Comparison of ENCODE assay signal across 10 cellular contexts in the genomic region with DNA sequence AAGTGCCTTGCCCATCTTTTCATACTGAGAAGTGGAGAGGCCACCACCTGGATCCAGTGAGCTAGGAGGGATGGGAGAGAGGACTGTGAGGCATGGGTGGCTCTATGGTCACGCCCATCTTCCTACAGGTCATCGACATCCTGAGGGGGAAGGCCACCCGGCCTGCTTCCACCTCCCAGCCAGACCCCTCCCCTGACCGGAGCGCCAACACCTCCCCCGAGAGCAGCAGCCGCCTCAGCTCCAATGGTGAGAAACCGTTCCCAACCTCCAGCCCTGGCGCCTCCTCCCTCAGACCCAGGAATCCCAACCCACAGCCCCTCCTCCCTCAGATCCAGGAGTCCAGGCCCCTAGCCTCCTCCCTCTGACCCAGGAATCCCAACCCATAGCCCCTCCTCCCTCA. TPM values are rescaled to one million over a fixed set of nuclear protein-coding genes. Genes with fewer than 3 reads are reported as not detected.
DNase-seq lines count a peak whose midpoint lies in the region; ATAC-seq and TF ChIP-seq lines count a peak whose summit lies in the region.
"Had no signal": no experiment of that assay in that cellular context is flagged by ENCODE, and none has a peak within 500 bp of the region (broad histone marks: within the 10 kb centered on the region; RNA-seq: fewer than 3 reads in every experiment).

No MANE protein-coding gene starts in this region.

- H2AK5ac ChIP-seq in mesenchymal stem cell (ENCODE audit: low read length, severe bottlenecking), result no peak overlapping the region

- H3K9me3 ChIP-seq in mesenchymal stem cell (ENCODE audit: control insufficient read depth, low read length) (no peaks in the 10 kb centered on the region), thymus (ENCODE audit: control insufficient read depth) (no peaks in the 10 kb centered on the region)
- H3K9me3 ChIP-seq: SJSA1 had no signal

- H3K36me3 ChIP-seq in mesenchymal stem cell (ENCODE audit: control insufficient read depth in 1 of 2, insufficient read depth in 2 of 2, low read depth in 1 of 2, low read length in 2 of 2) (peaks cover 34 to 51% of the 10 kb centered on the region in 2 experiments), thymus (ENCODE audit: control insufficient read depth, insufficient read depth) (peaks cover 3% of the 10 kb centered on the region)

- H2BK120ac ChIP-seq in mesenchymal stem cell (ENCODE audit: low read depth, low read length), result peak overlapping the region; percentile 44

- H2AFZ ChIP-seq in mesenchymal stem cell (ENCODE audit: low read depth, low read length), result no peak overlapping the region

- H3K4me1 ChIP-seq in mesenchymal stem cell (ENCODE audit: control insufficient read depth, insufficient read depth, low read depth, low read length), result peaks cover 50% of the 10 kb centered on the region
- peaks cover 11% of the 10 kb centered on the region for H3K4me1 ChIP-seq in thymus (ENCODE audit: control insufficient read depth, insufficient read depth, low read length)

- peaks cover 62% of the 10 kb centered on the region for H3K4me1 Mint-ChIP-seq in activated CD4-positive, alpha-beta T cell treated with anti-CD3 and anti-CD28 coated beads, Interleukin-2, amount 10 ng/mL, durations not matched to agents 7 days and 5 days

- peak overlapping the region; percentile 79 for H3K4me2 ChIP-seq in mesenchymal stem cell (ENCODE audit: low read length, poor library complexity, severe bottlenecking)

- POLR2A ChIA-PET in activated CD4-positive, alpha-beta T cell treated with anti-CD3 and anti-CD28 coated beads, Interleukin-2, amount 10 ng/mL, durations not matched to agents 7 days and 5 days (lab: Charles Lee), result no interaction called here

- H3K4ac ChIP-seq in mesenchymal stem cell (ENCODE audit: low read depth in 1 of 2, low read length in 2 of 2), result peak overlapping the region; percentile 29 to 69

- H4K91ac ChIP-seq in mesenchymal stem cell (ENCODE audit: low read length), result no peak overlapping the region

- H3K4me3 Mint-ChIP-seq in activated CD4-positive, alpha-beta T cell treated with anti-CD3 and anti-CD28 coated beads, Interleukin-2, amount 10 ng/mL, durations not matched to agents 7 days and 5 days, result no peak overlapping the region
- H3K4me3 Mint-ChIP-seq: activated naive CD4-positive, alpha-beta T cell treated with anti-CD3 and anti-CD28 coated beads, Interleukin-2, amount 10 ng/mL, durations not matched to agents 7 days and 5 days had no signal

- peaks cover 50% of the 10 kb centered on the region for H3K36me3 Mint-ChIP-seq in activated CD4-positive, alpha-beta T cell treated with anti-CD3 and anti-CD28 coated beads, Interleukin-2, amount 10 ng/mL, durations not matched to agents 7 days and 5 days (ENCODE audit: low read depth)

- H3K9me3 Mint-ChIP-seq in activated CD4-positive, alpha-beta T cell treated with anti-CD3 and anti-CD28 coated beads, Interleukin-2, amount 10 ng/mL, durations not matched to agents 7 days and 5 days, result no peaks in the 10 kb centered on the region
- H3K9me3 Mint-ChIP-seq: activated naive CD4-positive, alpha-beta T cell treated with anti-CD3 and anti-CD28 coated beads, Interleukin-2, amount 10 ng/mL, durations not matched to agents 7 days and 5 days had no signal

- H3K4me3 ChIP-seq in choroid plexus epithelial cell (ENCODE audit: low read depth, low read length), result peak overlapping the region; percentile 58
- peak overlapping the region; percentile 20 to 72 for H3K4me3 ChIP-seq in mesenchymal stem cell (ENCODE audit: insufficient read depth in 1 of 2, low read depth in 1 of 2, low read length in 2 of 2)
- no peak overlapping the region for H3K4me3 ChIP-seq in thymus (ENCODE audit: low read length)
- H3K4me3 ChIP-seq: SJSA1 had no signal

- peak overlapping the region; percentile 61 to 88 for H2BK12ac ChIP-seq in mesenchymal stem cell (ENCODE audit: low read length in 2 of 2)

- TF ChIP-seq CTCF in choroid plexus epithelial cell (conservative IDR thresholded peaks at IDR 0.05; ENCODE audit: low read depth, low read length), result no peak

- H2BK15ac ChIP-seq in mesenchymal stem cell (ENCODE audit: low read depth, poor library complexity, severe bottlenecking), result peak overlapping the region; percentile 34

- ATAC-seq in esophagus mucosa, result no peak

- H3K9ac ChIP-seq in mesenchymal stem cell (ENCODE audit: low read length), result peak overlapping the region; percentile 75

- peak overlapping the region; percentile 64 for H4K8ac ChIP-seq in mesenchymal stem cell (ENCODE audit: low read length)

- 24% methylated on average over 9 of the region's 9 CpGs for WGBS in mesenchymal stem cell
- 97% methylated on average over 9 of the region's 9 CpGs for WGBS in thymus

- CTCF ChIA-PET in activated CD4-positive, alpha-beta T cell treated with anti-CD3 and anti-CD28 coated beads, Interleukin-2, amount 10 ng/mL, durations not matched to agents 7 days and 5 days (lab: Charles Lee), result interaction anchor here (2.2 kb wide), 1 partner anchor 12 kb away, joined by 8 read pairs; no protein-coding TSS in a partner anchor

- H3K27me3 ChIP-seq in mesenchymal stem cell (ENCODE audit: control insufficient read depth in 1 of 2, insufficient read depth in 1 of 2, low read length in 2 of 2) (no peaks in the 10 kb centered on the region), thymus (ENCODE audit: control insufficient read depth, insufficient read depth) (no peaks in the 10 kb centered on the region)
- H3K27me3 ChIP-seq: SJSA1 had no signal

- peak overlapping the region; percentile 74 to 98 for H3K18ac ChIP-seq in mesenchymal stem cell (ENCODE audit: low read depth in 1 of 2, low read length in 2 of 2)

- H3K23ac ChIP-seq in mesenchymal stem cell (ENCODE audit: low read length in 2 of 2), result no peak overlapping the region

- no peak overlapping the region for H2BK5ac ChIP-seq in mesenchymal stem cell (ENCODE audit: low read depth, low read length, poor library complexity, severe bottlenecking)

- H3K27ac ChIP-seq in mesenchymal stem cell (ENCODE audit: low read length, poor library complexity, severe bottlenecking), result no peak overlapping the region
- H3K27ac ChIP-seq in thymus (ENCODE audit: low read depth), result peak overlapping the region; percentile 20
- H3K27ac ChIP-seq: SJSA1 had no signal

- peak overlapping the region in 1 of 2 experiments; percentile 37 for H3K14ac ChIP-seq in mesenchymal stem cell (ENCODE audit: low read length in 2 of 2)

- no peak for DNase-seq in activated CD4-positive, alpha-beta T cell treated with anti-CD3 and anti-CD28 coated beads, Interleukin-2, amount 10 ng/mL, durations not matched to agents 7 days and 5 days
- DNase-seq in activated CD4-positive, alpha-beta T cell treated with anti-CD3 and anti-CD28 coated beads for 48 hours, result no peak
- DNase-seq in choroid plexus epithelial cell (ENCODE audit: low read depth), result no peak
- peak; percentile 51 for DNase-seq in mesenchymal stem cell
- no peak for DNase-seq in NCI-H146 treated with DMSO at 0.1 percent for 48 hours (lab: John Stamatoyannopoulos, UW; ENCODE audit: unreplicated experiment)
- DNase-seq in SW 1271 (lab: John Stamatoyannopoulos, UW), result no peak
- DNase-seq: activated naive CD4-positive, alpha-beta T cell treated with anti-CD3 and anti-CD28 coated beads, Interleukin-2, amount 10 ng/mL, durations not matched to agents 7 days and 5 days had no signal

- no peaks in the 10 kb centered on the region for H3K27me3 Mint-ChIP-seq in activated CD4-positive, alpha-beta T cell treated with anti-CD3 and anti-CD28 coated beads, Interleukin-2, amount 10 ng/mL, durations not matched to agents 7 days and 5 days
- H3K27me3 Mint-ChIP-seq: activated naive CD4-positive, alpha-beta T cell treated with anti-CD3 and anti-CD28 coated beads, Interleukin-2, amount 10 ng/mL, durations not matched to agents 7 days and 5 days had no signal

- peak overlapping the region; percentile 81 for H3K27ac Mint-ChIP-seq in activated CD4-positive, alpha-beta T cell treated with anti-CD3 and anti-CD28 coated beads, Interleukin-2, amount 10 ng/mL, durations not matched to agents 7 days and 5 days
- H3K27ac Mint-ChIP-seq: activated naive CD4-positive, alpha-beta T cell treated with anti-CD3 and anti-CD28 coated beads, Interleukin-2, amount 10 ng/mL, durations not matched to agents 7 days and 5 days had no signal

- peaks cover 2% of the 10 kb centered on the region for H3K79me1 ChIP-seq in mesenchymal stem cell (replicated peaks; ENCODE audit: low read length, poor library complexity, severe bottlenecking)

RNA-seq across cellular contexts. Expression of a gene that starts 10.1 kb away (rescaled TPM):
- total RNA-seq in activated CD4-positive, alpha-beta T cell treated with anti-CD3 and anti-CD28 coated beads, Interleukin-2, amount 10 ng/mL, durations not matched to agents 7 days and 5 days, result 10 to 100 TPM; 38.7 to 40.2 TPM
- polyA plus RNA-seq in mesenchymal stem cell (2013, experiment 1 of 2), result 48.8 TPM
- polyA plus RNA-seq in mesenchymal stem cell (2013, experiment 2 of 2), result 47.7 TPM
- polyA plus RNA-seq in thymus, result 62.9 TPM
- total RNA-seq in esophagus mucosa, result 67.6 TPM

RNA-seq across cellular contexts. Expression of a gene that starts 19.1 kb away (rescaled TPM):
- not detected for total RNA-seq in activated CD4-positive, alpha-beta T cell treated with anti-CD3 and anti-CD28 coated beads, Interleukin-2, amount 10 ng/mL, durations not matched to agents 7 days and 5 days
- polyA plus RNA-seq in mesenchymal stem cell (2013, experiment 1 of 2), result not detected
- polyA plus RNA-seq in mesenchymal stem cell (2013, experiment 2 of 2), result not detected
- polyA plus RNA-seq in thymus, result 2.0 TPM
- 36.2 TPM for total RNA-seq in esophagus mucosa
- total RNA-seq: SJSA1 had no signal

RNA-seq across cellular contexts. Expression of a gene that starts 50.3 kb away (rescaled TPM):
- total RNA-seq in activated CD4-positive, alpha-beta T cell treated with anti-CD3 and anti-CD28 coated beads, Interleukin-2, amount 10 ng/mL, durations not matched to agents 7 days and 5 days, result not detected
- polyA plus RNA-seq in mesenchymal stem cell (2013, experiment 1 of 2), result 19.9 TPM
- polyA plus RNA-seq in mesenchymal stem cell (2013, experiment 2 of 2), result 20.0 TPM
- 48.7 TPM for polyA plus RNA-seq in thymus
- 13.3 TPM for total RNA-seq in esophagus mucosa

RNA-seq across cellular contexts. Expression of a gene that starts 59.6 kb away (rescaled TPM):
- not detected for total RNA-seq in activated CD4-positive, alpha-beta T cell treated with anti-CD3 and anti-CD28 coated beads, Interleukin-2, amount 10 ng/mL, durations not matched to agents 7 days and 5 days
- polyA plus RNA-seq in mesenchymal stem cell (2013, experiment 1 of 2), result not detected
- not detected for polyA plus RNA-seq in mesenchymal stem cell (2013, experiment 2 of 2)
- polyA plus RNA-seq in thymus, result 0.09 TPM
- total RNA-seq in esophagus mucosa, result not detected
- total RNA-seq: SJSA1 had no signal

Comparison
In these comparisons a context has a peak if more than half of its experiments do, and no peak if none do; other contexts are left out.
1. RNA of a gene that starts 19.1 kb away (total RNA-seq): 36.2 TPM in esophagus mucosa (single experiment); not detected in activated CD4-positive, alpha-beta T cell treated with anti-CD3 and anti-CD28 coated beads, Interleukin-2, amount 10 ng/mL, durations not matched to agents 7 days and 5 days; every median in the first group is over 10 times any median in the second.
2. RNA of a gene that starts 50.3 kb away (total RNA-seq): 13.3 TPM in esophagus mucosa (single experiment); not detected in activated CD4-positive, alpha-beta T cell treated with anti-CD3 and anti-CD28 coated beads, Interleukin-2, amount 10 ng/mL, durations not matched to agents 7 days and 5 days; every median in the first group is over 10 times any median in the second.